Comparison of ENCODE assay signal across 19 cellular contexts in genomic region chr9:4638968-4639367, GRCh38.
"Had no signal": no experiment of that assay in that cellular context is flagged by ENCODE, and none has a peak within 500 bp of the region (broad histone marks: within the 10 kb centered on the region; RNA-seq: fewer than 3 reads in every experiment).

No MANE protein-coding gene starts in this region.

- ATAC-seq: left cardiac atrium; lower lobe of right lung; natural killer cell treated with Interleukin-12 subunit alpha and Interleukin-12 subunit beta and Interleukin-15 and Interleukin-18, amount 100 ng/mL, for 72 hours had no signal

- H3K9me3 Mint-ChIP-seq: memory B cell; mesothelial cell of epicardium; natural killer cell treated with Interleukin-12 subunit alpha and Interleukin-12 subunit beta and Interleukin-15 and Interleukin-18, amount 100 ng/mL, for 72 hours; neural progenitor cell had no signal

- H3K4me3 ChIP-seq: hepatocyte, left ventricle myocardium inferior, lower lobe of right lung, neural progenitor cell, ovary, right atrium auricular region, sigmoid colon, skin epidermis had no signal

- H3K27ac Mint-ChIP-seq: memory B cell; mesothelial cell of epicardium; natural killer cell treated with Interleukin-12 subunit alpha and Interleukin-12 subunit beta and Interleukin-15 and Interleukin-18, amount 100 ng/mL, for 72 hours; neural progenitor cell had no signal

- DNase-seq: dermis blood vessel endothelial cell; head of caudate nucleus; kidney; left cardiac atrium; left ventricle myocardium inferior; lower lobe of right lung; nucleus accumbens; ovary; sigmoid colon; stimulated activated CD4-positive, alpha-beta T cell treated with anti-CD3 and anti-CD28 coated beads, Interleukin-12 subunit alpha, Interleukin-12 subunit beta, amount 100 ng/mL, for 4 hours; stimulated activated naive CD4-positive, alpha-beta T cell treated with Interleukin-2 at 50 U/mL for 16 hours; trophoblast cell had no signal

- H3K4me3 Mint-ChIP-seq: memory B cell; mesothelial cell of epicardium; natural killer cell treated with Interleukin-12 subunit alpha and Interleukin-12 subunit beta and Interleukin-15 and Interleukin-18, amount 100 ng/mL, for 72 hours; neural progenitor cell had no signal

- H3K36me3 Mint-ChIP-seq: memory B cell; mesothelial cell of epicardium; natural killer cell treated with Interleukin-12 subunit alpha and Interleukin-12 subunit beta and Interleukin-15 and Interleukin-18, amount 100 ng/mL, for 72 hours; neural progenitor cell had no signal

- FAIRE-seq: kidney had no signal

- H3K4me1 Mint-ChIP-seq: memory B cell, mesothelial cell of epicardium had no signal
